10 cellular contexts compared by ENCODE assay signal in genomic region chr15:89680282-89680873, GRCh38. TPM values are rescaled to one million over a fixed set of nuclear protein-coding genes. Genes with fewer than 3 reads are reported as not detected.
DNase-seq lines count a peak whose midpoint lies in the region; ATAC-seq and TF ChIP-seq lines count a peak whose summit lies in the region.
"Had no signal": no experiment of that assay in that cellular context is flagged by ENCODE, and none has a peak within 500 bp of the region (broad histone marks: within the 10 kb centered on the region; RNA-seq: fewer than 3 reads in every experiment).

No MANE protein-coding gene starts in this region.

- WGBS in right lobe of liver (ENCODE audit: insufficient coverage, low coverage, low lambda C conversion rate, missing lambda C conversion rate): 15% methylated on average over 4 of the region's 5 CpGs
- 30 to 46% methylated on average over 4 to 5 of the region's 5 CpGs for WGBS in transverse colon (ENCODE audit: low coverage in 1 of 2), 2 donors

- no peaks in the 10 kb centered on the region for H3K9me3 ChIP-seq in right lobe of liver
- H3K9me3 ChIP-seq in transverse colon: no peaks in the 10 kb centered on the region

- H3K4me3 ChIP-seq in right lobe of liver: no peak overlapping the region
- no peak overlapping the region for H3K4me3 ChIP-seq in transverse colon

- no peak for TF ChIP-seq EP300 in transverse colon (IDR thresholded peaks at IDR 0.05; ENCODE audit: low read depth)

- intact Hi-C loops in right lobe of liver (cut with DNase I) (no loop called here), transverse colon (cut with DNase I; ENCODE audit: low total_unique reads) (no loop called here)

- DNase-seq in DMS 273 (lab: John Stamatoyannopoulos, UW; ENCODE audit: unreplicated experiment) (peak; percentile 23), DMS 273 treated with DMSO at 0.1 percent for 48 hours (lab: John Stamatoyannopoulos, UW) (no peak), cerebellum (ENCODE audit: low spot score) (peak; percentile 25), right lobe of liver (peak; percentile 58 to 91 (median 74)), transverse colon (peak; percentile 76), NCI-H526 treated with DMSO at 0.1 percent for 48 hours (lab: John Stamatoyannopoulos, UW) (no peak)
- DNase-seq in activated T-cell treated with anti-CD3 and anti-CD28 coated beads, Interleukin-2, amount 50 U/mL, for 24 hours: no peak
- DNase-seq in effector CD8-positive, alpha-beta T cell (lab: John Stamatoyannopoulos, UW): no peak
- DNase-seq: 8988T, trophoblast cell had no signal

- H3K4me1 Mint-ChIP-seq in activated T-cell treated with anti-CD3 and anti-CD28 coated beads, Interleukin-2, amount 50 U/mL, for 24 hours (ENCODE audit: low read depth): no peaks in the 10 kb centered on the region

- TF ChIP-seq CTCF in right lobe of liver (IDR thresholded peaks at IDR 0.05) (no peak), transverse colon (IDR thresholded peaks at IDR 0.05) (no peak)

- peaks cover 2 to 39% (median 19%) of the 10 kb centered on the region in 4 donors for H3K4me1 ChIP-seq in right lobe of liver
- peaks cover 13 to 24% (median 17%) of the 10 kb centered on the region in 4 donors for H3K4me1 ChIP-seq in transverse colon

- H3K27ac ChIP-seq in right lobe of liver (peak overlapping the region; percentile 6 to 84 (median 63)), transverse colon (peak overlapping the region; percentile 79 to 80 (median 80))

- H3K36me3 Mint-ChIP-seq in activated T-cell treated with anti-CD3 and anti-CD28 coated beads, Interleukin-2, amount 50 U/mL, for 24 hours (ENCODE audit: low read depth): peaks cover 10% of the 10 kb centered on the region

- H3K27me3 Mint-ChIP-seq in activated T-cell treated with anti-CD3 and anti-CD28 coated beads, Interleukin-2, amount 50 U/mL, for 24 hours: no peaks in the 10 kb centered on the region

- TF ChIP-seq POLR2A in right lobe of liver (IDR thresholded peaks at IDR 0.05) (no peak), transverse colon (IDR thresholded peaks at IDR 0.05) (no peak)

- peak; percentile 92 to 94 (median 93) for ATAC-seq in right lobe of liver

- no peak overlapping the region for H3K4me3 Mint-ChIP-seq in activated T-cell treated with anti-CD3 and anti-CD28 coated beads, Interleukin-2, amount 50 U/mL, for 24 hours

- in situ Hi-C loops in transverse colon (cut with MboI; ENCODE audit: low pct_ligation_motif_present in 1 of 4, low pct_unique_long_range_greater_than_20kb in 1 of 4, low sequenced_read_pairs in 3 of 4): no loop called here

- H3K27me3 ChIP-seq in right lobe of liver (no peaks in the 10 kb centered on the region), transverse colon (no peaks in the 10 kb centered on the region)

- H3K36me3 ChIP-seq in right lobe of liver: peaks cover 0 to 8% (median 5%) of the 10 kb centered on the region in 4 donors
- peaks cover 0 to 7% (median 3%) of the 10 kb centered on the region in 4 donors for H3K36me3 ChIP-seq in transverse colon

- no peaks in the 10 kb centered on the region for H3K9me3 Mint-ChIP-seq in activated T-cell treated with anti-CD3 and anti-CD28 coated beads, Interleukin-2, amount 50 U/mL, for 24 hours

- no peak overlapping the region for H3K27ac Mint-ChIP-seq in activated T-cell treated with anti-CD3 and anti-CD28 coated beads, Interleukin-2, amount 50 U/mL, for 24 hours

RNA-seq across cellular contexts. Expression of gene PLIN1, which starts 1.2 kb away (rescaled TPM):
- 0.45 TPM for total RNA-seq in cerebellum
- total RNA-seq in right lobe of liver: 10 to 100 TPM in 4 of 6 experiments, 1 to 10 TPM in 2; 2.5 to 28.8 (median 18.6) TPM
- 10 to 100 TPM in 3 of 4 donors, 1 to 10 TPM in 1; 4.6 to 48.3 (median 11.9) TPM for total RNA-seq in transverse colon

RNA-seq across cellular contexts. Expression of gene PEX11A, which starts 10.2 kb away (rescaled TPM):
- total RNA-seq in cerebellum: 7.8 TPM
- 10 to 100 TPM in 5 of 6 experiments, 1 to 10 TPM in 1; 6.9 to 30.9 (median 22.6) TPM for total RNA-seq in right lobe of liver
- 100 to 1,000 TPM in 1 of 4 donors, 10 to 100 TPM in 2, 1 to 10 TPM in 1; 6.8 to 113 (median 40.6) TPM for total RNA-seq in transverse colon

RNA-seq across cellular contexts. Expression of gene WDR93, which starts 10.2 kb away (rescaled TPM):
- total RNA-seq in cerebellum: 0.91 TPM
- total RNA-seq in right lobe of liver: not detected
- not detected for total RNA-seq in transverse colon

RNA-seq across cellular contexts. Expression of gene KIF7, which starts 25.1 kb away (rescaled TPM):
- total RNA-seq in cerebellum (7.3 TPM), right lobe of liver (under 1 TPM; 0.34 to 0.92 (median 0.48) TPM), transverse colon (10 to 100 TPM in 1 of 4 donors, 1 to 10 TPM in 3; 2.3 to 11.5 (median 5.4) TPM)

Comparison
In these comparisons a context has a peak if more than half of its experiments do, and no peak if none do; other contexts are left out.
1. DNase-seq: peak in DMS 273 (single experiment), cerebellum (single experiment), right lobe of liver (3 of 3) and transverse colon (single experiment); none in DMS 273 treated with DMSO at 0.1 percent for 48 hours (single experiment), activated T-cell treated with anti-CD3 and anti-CD28 coated beads, Interleukin-2, amount 50 U/mL, for 24 hours (single experiment), NCI-H526 treated with DMSO at 0.1 percent for 48 hours (single experiment) and effector CD8-positive, alpha-beta T cell (single experiment).